Comparison of ENCODE assay signal across 40 cellular contexts in genomic region chr10:43306899-43307298, GRCh38. TPM values are rescaled to one million over a fixed set of nuclear protein-coding genes. Genes with fewer than 3 reads are reported as not detected.
"Had no signal": no experiment of that assay in that cellular context is flagged by ENCODE, and none has a peak within 500 bp of the region (broad histone marks: within the 10 kb centered on the region; RNA-seq: fewer than 3 reads in every experiment).

No MANE protein-coding gene starts in this region.

- H3K36me3 Mint-ChIP-seq: activated naive CD4-positive, alpha-beta T cell treated with anti-CD3 and anti-CD28 coated beads, Interleukin-2, amount 50 U/mL, for 24 hours; activated naive CD8-positive, alpha-beta T cell; brain had no signal

- H3K9me3 ChIP-seq: ascending aorta had no signal

- H3K27me3 Mint-ChIP-seq: activated CD4-positive, alpha-beta T cell treated with anti-CD3 and anti-CD28 coated beads for 36 hours; activated naive CD4-positive, alpha-beta T cell treated with anti-CD3 and anti-CD28 coated beads, Interleukin-2, amount 50 U/mL, for 24 hours; activated naive CD8-positive, alpha-beta T cell; central memory CD8-positive, alpha-beta T cell had no signal

- H3K4me3 ChIP-seq: ascending aorta, cardiac muscle cell had no signal

- DNase-seq: activated CD4-positive, alpha-beta memory T cell treated with anti-CD3 and anti-CD28 coated beads, Interleukin-2, amount 10 ng/mL, durations not matched to agents 7 days and 5 days; activated CD4-positive, alpha-beta T cell treated with anti-CD3 and anti-CD28 coated beads for 1 hour; activated CD4-positive, alpha-beta T cell treated with anti-CD3 and anti-CD28 coated beads for 36 hours; activated CD4-positive, alpha-beta T cell treated with anti-CD3 and anti-CD28 coated beads for 48 hours; activated CD4-positive, alpha-beta T cell treated with anti-CD3 and anti-CD28 coated beads, Interleukin-2, amount 10 ng/mL, durations not matched to agents 7 days and 5 days; activated CD4-positive, alpha-beta T cell treated with anti-CD3 and anti-CD28 coated beads, Interleukin-2, amount 50 U/mL, for 48 hours; activated CD4-positive, CD25-positive, alpha-beta regulatory T cell; activated CD8-positive, alpha-beta memory T cell treated with anti-CD3 and anti-CD28 coated beads for 24 hours; activated CD8-positive, alpha-beta memory T cell treated with anti-CD3 and anti-CD28 coated beads, Interleukin-2, amount 10 ng/mL, durations not matched to agents 7 days and 5 days; activated CD8-positive, alpha-beta memory T cell treated with anti-CD3 and anti-CD28 coated beads, Interleukin-2, amount 50 U/mL, for 48 hours; activated CD8-positive, alpha-beta T cell treated with anti-CD3 and anti-CD28 coated beads, Interleukin-2, amount 10 ng/mL, durations not matched to agents 7 days and 5 days; activated effector memory CD4-positive, alpha-beta T cell treated with Interleukin-2 at 50 U/mL for 16 hours; activated gamma-delta T cell; activated naive CD4-positive, alpha-beta T cell treated with anti-CD3 and anti-CD28 coated beads, Interleukin-2, amount 10 ng/mL, durations not matched to agents 7 days and 5 days; activated naive CD4-positive, alpha-beta T cell treated with Interleukin-2 at 50 U/mL for 16 hours; activated naive CD8-positive, alpha-beta T cell treated with anti-CD3 and anti-CD28 coated beads, Interleukin-2, amount 10 ng/mL, durations not matched to agents 7 days and 5 days; activated naive CD8-positive, alpha-beta T cell treated with anti-CD3 and anti-CD28 coated beads, Interleukin-2, amount 50 U/mL, for 24 hours; activated T-cell treated with anti-CD3 and anti-CD28 coated beads, Interleukin-2, amount 50 U/mL, for 24 hours; activated T-cell treated with anti-CD3 and anti-CD28 coated beads, Interleukin-2, amount 50 U/mL, for 48 hours; amygdala; anterior cingulate cortex; caudate nucleus; cerebellar nuclear complex; T-helper 1 cell; T-helper 2 cell; T-helper 9 cell; WERI-Rb-1 had no signal

- H3K9me3 Mint-ChIP-seq: activated naive CD4-positive, alpha-beta T cell treated with anti-CD3 and anti-CD28 coated beads, Interleukin-2, amount 50 U/mL, for 24 hours; central memory CD8-positive, alpha-beta T cell had no signal

- H3K27ac Mint-ChIP-seq: activated CD4-positive, alpha-beta memory T cell treated with anti-CD3 and anti-CD28 coated beads, Interleukin-2, amount 10 ng/mL, durations not matched to agents 7 days and 5 days; activated CD4-positive, alpha-beta T cell treated with anti-CD3 and anti-CD28 coated beads for 36 hours; activated CD4-positive, alpha-beta T cell treated with anti-CD3 and anti-CD28 coated beads, Interleukin-2, amount 10 ng/mL, durations not matched to agents 7 days and 5 days; activated CD8-positive, alpha-beta memory T cell treated with anti-CD3 and anti-CD28 coated beads, Interleukin-2, amount 10 ng/mL, durations not matched to agents 7 days and 5 days; activated CD8-positive, alpha-beta T cell treated with anti-CD3 and anti-CD28 coated beads, Interleukin-2, amount 10 ng/mL, durations not matched to agents 7 days and 5 days; activated naive CD4-positive, alpha-beta T cell treated with anti-CD3 and anti-CD28 coated beads, Interleukin-2, amount 10 ng/mL, durations not matched to agents 7 days and 5 days; activated naive CD4-positive, alpha-beta T cell treated with anti-CD3 and anti-CD28 coated beads, Interleukin-2, amount 50 U/mL, for 24 hours; activated naive CD8-positive, alpha-beta T cell; activated naive CD8-positive, alpha-beta T cell treated with anti-CD3 and anti-CD28 coated beads, Interleukin-2, amount 10 ng/mL, durations not matched to agents 7 days and 5 days; activated naive CD8-positive, alpha-beta T cell treated with anti-CD3 and anti-CD28 coated beads, Interleukin-2, amount 50 U/mL, for 24 hours; activated T-cell treated with anti-CD3 and anti-CD28 coated beads, Interleukin-2, amount 50 U/mL, for 24 hours; activated T-helper 2 cell treated with anti-CD3 and anti-CD28 coated beads, Interferon-gamma antibody, Interleukin-2, Interleukin-4, amounts not matched to agents 10 μg/mL and 5 μg/mL and 100 μg/mL, durations not matched to agents 14 hours and 24 hours and 36 hours; brain; T-helper 1 cell treated with Interleukin-12 subunit alpha and Interleukin-12 subunit beta and Interleukin-4 antibody, amounts not matched to agents 30 μg/mL and 1 μg/mL, for 36 hours; T-helper 2 cell treated with Interferon-gamma antibody and Interleukin-4, amounts not matched to agents 5 μg/mL and 100 μg/mL, for 36 hours; WTC11 had no signal

- H3K27me3 ChIP-seq: ascending aorta had no signal

- H3K27ac ChIP-seq: ascending aorta, cardiac muscle cell, WERI-Rb-1 had no signal

- ATAC-seq: activated CD4-positive, alpha-beta T cell treated with anti-CD3 and anti-CD28 coated beads for 36 hours; activated CD4-positive, CD25-positive, alpha-beta regulatory T cell treated with anti-CD3 and anti-CD28 coated beads, Interleukin-2, amount 50 U/mL, for 24 hours; activated CD8-positive, alpha-beta memory T cell treated with anti-CD3 and anti-CD28 coated beads, Interleukin-2, amount 10 ng/mL, durations not matched to agents 7 days and 5 days; activated CD8-positive, alpha-beta T cell treated with anti-CD3 and anti-CD28 coated beads, Interleukin-2, amount 10 ng/mL, durations not matched to agents 7 days and 5 days; activated naive CD8-positive, alpha-beta T cell treated with anti-CD3 and anti-CD28 coated beads, Interleukin-2, amount 50 U/mL, for 24 hours; WTC11 had no signal

- FAIRE-seq: bronchial epithelial cell, TTC549 had no signal

- H3K4me3 Mint-ChIP-seq: activated CD4-positive, alpha-beta memory T cell treated with anti-CD3 and anti-CD28 coated beads, Interleukin-2, amount 10 ng/mL, durations not matched to agents 7 days and 5 days; activated CD4-positive, alpha-beta T cell treated with anti-CD3 and anti-CD28 coated beads for 36 hours; activated CD4-positive, alpha-beta T cell treated with anti-CD3 and anti-CD28 coated beads, Interleukin-2, amount 10 ng/mL, durations not matched to agents 7 days and 5 days; activated CD8-positive, alpha-beta memory T cell treated with anti-CD3 and anti-CD28 coated beads, Interleukin-2, amount 10 ng/mL, durations not matched to agents 7 days and 5 days; activated CD8-positive, alpha-beta T cell treated with anti-CD3 and anti-CD28 coated beads, Interleukin-2, amount 10 ng/mL, durations not matched to agents 7 days and 5 days; activated naive CD4-positive, alpha-beta T cell treated with anti-CD3 and anti-CD28 coated beads, Interleukin-2, amount 10 ng/mL, durations not matched to agents 7 days and 5 days; activated naive CD4-positive, alpha-beta T cell treated with anti-CD3 and anti-CD28 coated beads, Interleukin-2, amount 50 U/mL, for 24 hours; activated naive CD8-positive, alpha-beta T cell; activated naive CD8-positive, alpha-beta T cell treated with anti-CD3 and anti-CD28 coated beads, Interleukin-2, amount 10 ng/mL, durations not matched to agents 7 days and 5 days; activated naive CD8-positive, alpha-beta T cell treated with anti-CD3 and anti-CD28 coated beads, Interleukin-2, amount 50 U/mL, for 24 hours; activated T-cell treated with anti-CD3 and anti-CD28 coated beads, Interleukin-2, amount 50 U/mL, for 24 hours; brain; central memory CD8-positive, alpha-beta T cell; T-helper 1 cell treated with Interleukin-12 subunit alpha and Interleukin-12 subunit beta and Interleukin-4 antibody, amounts not matched to agents 30 μg/mL and 1 μg/mL, for 36 hours; T-helper 2 cell treated with Interferon-gamma antibody and Interleukin-4, amounts not matched to agents 5 μg/mL and 100 μg/mL, for 36 hours; WTC11 had no signal

- H3K36me3 ChIP-seq: ascending aorta, cardiac muscle cell, WERI-Rb-1 had no signal

RNA-seq across cellular contexts. Expression of gene RASGEF1A, which starts 40.0 kb away (rescaled TPM):
- total RNA-seq: ascending aorta had no signal
